In genomic region chr7:39027491-39027890, GRCh38 we compare ENCODE assay signal across 1 cellular context.
TF ChIP-seq lines count a peak whose summit lies in the region.

No MANE protein-coding gene starts in this region.

TF ChIP-seq in K562, 482 proteins besides CTCF, POLR2A, EP300 and RAD21 (continued from another document):
- TF ChIP-seq CEBPZ (IDR thresholded peaks at IDR 0.05; ENCODE audit: borderline replicate concordance, low read depth, low read length), result no peak
- TF ChIP-seq HDAC8 (tag; IDR thresholded peaks at IDR 0.05), result no peak
- peak; percentile 93 for TF ChIP-seq NFIC (IDR thresholded peaks at IDR 0.05)
- TF ChIP-seq NFIX (CRISPR knock-in tag; IDR thresholded peaks at IDR 0.05; ENCODE audit: low read depth), result peak; percentile 90
